Comparison of ENCODE assay signal across 8 cellular contexts in the genomic region with DNA sequence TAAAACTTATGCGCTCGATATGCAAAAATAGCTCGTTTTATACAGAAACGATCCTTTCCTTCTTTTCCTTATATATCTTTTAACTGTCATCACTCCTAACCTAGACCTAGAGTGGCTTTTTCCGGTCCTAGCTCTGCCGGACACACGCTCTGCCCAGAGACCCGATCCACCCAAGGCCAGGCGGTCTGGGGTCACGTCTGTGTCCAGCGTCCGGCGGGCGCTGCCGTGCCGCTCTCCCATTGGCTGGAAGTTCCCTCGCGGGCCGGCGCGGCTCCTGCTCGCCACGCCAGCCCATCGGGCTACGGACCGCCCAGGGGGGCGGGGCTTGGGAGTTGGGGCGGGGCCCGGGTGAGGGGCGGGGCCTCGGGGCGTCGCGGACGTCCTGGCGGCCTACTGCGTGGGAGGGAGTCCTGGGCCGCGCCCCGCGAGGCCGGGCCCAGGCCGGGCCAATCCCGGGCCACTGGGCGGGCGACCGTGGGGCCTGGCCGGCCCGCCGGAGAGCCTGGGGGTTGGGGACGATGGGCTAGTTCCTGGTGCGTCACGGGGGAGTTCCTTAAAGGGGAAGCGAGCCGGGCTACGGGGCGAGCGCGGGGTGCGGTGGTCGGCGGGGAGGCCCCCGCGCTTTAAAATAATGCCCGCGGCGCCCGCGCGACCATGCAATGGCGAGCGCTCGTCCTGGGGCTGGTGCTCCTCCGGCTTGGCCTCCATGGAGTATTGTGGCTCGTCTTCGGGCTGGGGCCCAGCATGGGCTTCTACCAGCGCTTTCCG. TPM values are rescaled to one million over a fixed set of nuclear protein-coding genes. Genes with fewer than 3 reads are reported as not detected.
A peak's percentile ranks its signal among the peaks of the same experiment; 100 is the strongest.
DNase-seq lines count a peak whose midpoint lies in the region; ATAC-seq and TF ChIP-seq lines count a peak whose summit lies in the region.

A gene (plus strand): TSS at position 556 of the 768 bp plus-strand sequence. CDS start 99 bp downstream, at position 655.

- peak within 1 kb of the TSS; percentile 99 for H3K4me3 Mint-ChIP-seq in activated CD4-positive, alpha-beta T cell treated with anti-CD3 and anti-CD28 coated beads, Interleukin-2, amount 10 ng/mL, durations not matched to agents 24 days and 14 days

- no peaks in the 10 kb centered on the region for H3K9me3 Mint-ChIP-seq in activated CD4-positive, alpha-beta T cell treated with anti-CD3 and anti-CD28 coated beads, Interleukin-2, amount 10 ng/mL, durations not matched to agents 24 days and 14 days

- H3K4me3 ChIP-seq in coronary artery, result peak within 1 kb of the TSS; percentile 89

- peaks cover 29% of the 10 kb centered on the region for H3K4me1 Mint-ChIP-seq in activated CD4-positive, alpha-beta T cell treated with anti-CD3 and anti-CD28 coated beads, Interleukin-2, amount 10 ng/mL, durations not matched to agents 24 days and 14 days

- DNase-seq in Ammon's horn (ENCODE audit: low spot score), result peak; percentile 97
- DNase-seq in NCI-H524 treated with DMSO at 0.1 percent for 48 hours (lab: John Stamatoyannopoulos, UW), result peak; percentile 45
- DNase-seq in activated CD4-positive, alpha-beta T cell treated with anti-CD3 and anti-CD28 coated beads, Interleukin-2, amount 10 ng/mL, durations not matched to agents 24 days and 14 days, result peak; percentile 99
- peak; percentile 98 for DNase-seq in coronary artery (ENCODE audit: low spot score)
- peak; percentile 93 to 96 for DNase-seq in left colon
- peak; percentile 93 to 96 for DNase-seq in stimulated activated CD4-positive, alpha-beta T cell treated with anti-CD3 and anti-CD28 coated beads, Interleukin-1b, Interleukin-23, amount 100 ng/mL, for 4 hours (ENCODE audit: low read depth in 2 of 2)

- peak within 1 kb of the TSS; percentile 97 for H3K27ac ChIP-seq in coronary artery

- H3K27me3 Mint-ChIP-seq in activated CD4-positive, alpha-beta T cell treated with anti-CD3 and anti-CD28 coated beads, Interleukin-2, amount 10 ng/mL, durations not matched to agents 24 days and 14 days, result no peaks in the 10 kb centered on the region

- intact Hi-C loops in activated CD4-positive, alpha-beta T cell treated with anti-CD3 and anti-CD28 coated beads, Interleukin-2, amount 10 ng/mL, durations not matched to agents 24 days and 14 days (cut with micrococcal nuclease), result loop anchor here (1.0 to 5.0 kb wide), 2 partner anchors 65 to 885 kb away; a partner anchor contains a TSS
- intact Hi-C loops in left colon (cut with DNase I, micrococcal nuclease), result no loop called here

- peak; percentile 76 for ATAC-seq in GM19043 (IDR thresholded peaks at IDR 0.05; ENCODE audit: low read depth, unreplicated experiment)
- peak; percentile 84 for ATAC-seq in HG03354 (IDR thresholded peaks at IDR 0.05; ENCODE audit: poor library complexity, severe bottlenecking, unreplicated experiment)
- ATAC-seq in left colon, result peak; percentile 90

- peaks cover 37% of the 10 kb centered on the region for H3K36me3 Mint-ChIP-seq in activated CD4-positive, alpha-beta T cell treated with anti-CD3 and anti-CD28 coated beads, Interleukin-2, amount 10 ng/mL, durations not matched to agents 24 days and 14 days (ENCODE audit: low read depth)

- peak within 1 kb of the TSS; percentile 97 for H3K27ac Mint-ChIP-seq in activated CD4-positive, alpha-beta T cell treated with anti-CD3 and anti-CD28 coated beads, Interleukin-2, amount 10 ng/mL, durations not matched to agents 24 days and 14 days

- no peak for TF ChIP-seq CTCF in coronary artery (IDR thresholded peaks at IDR 0.05)

RNA-seq across cellular contexts. Expression of the gene that starts here (rescaled TPM):
- 167 and 168 TPM in 2 replicates for total RNA-seq in activated CD4-positive, alpha-beta T cell treated with anti-CD3 and anti-CD28 coated beads, Interleukin-2, amount 10 ng/mL, durations not matched to agents 24 days and 14 days
- total RNA-seq in left colon, result 10 to 100 TPM; 49.2 to 62.0 TPM

Comparison
In these comparisons a context has a peak if more than half of its experiments do, and no peak if none do; other contexts are left out.
1. Peak in every context shown above with its lines: DNase-seq, ATAC-seq, H3K4me3 ChIP-seq and H3K27ac ChIP-seq.
2. DNase-seq: peak in every context shown above with its lines; median percentile 99 in activated CD4-positive, alpha-beta T cell treated with anti-CD3 and anti-CD28 coated beads, Interleukin-2, amount 10 ng/mL, durations not matched to agents 24 days and 14 days; 98 in coronary artery; 97 in Ammon's horn; 94 in left colon; 94 in stimulated activated CD4-positive, alpha-beta T cell treated with anti-CD3 and anti-CD28 coated beads, Interleukin-1b, Interleukin-23, amount 100 ng/mL, for 4 hours; 45 in NCI-H524 treated with DMSO at 0.1 percent for 48 hours.